In the genomic region with DNA sequence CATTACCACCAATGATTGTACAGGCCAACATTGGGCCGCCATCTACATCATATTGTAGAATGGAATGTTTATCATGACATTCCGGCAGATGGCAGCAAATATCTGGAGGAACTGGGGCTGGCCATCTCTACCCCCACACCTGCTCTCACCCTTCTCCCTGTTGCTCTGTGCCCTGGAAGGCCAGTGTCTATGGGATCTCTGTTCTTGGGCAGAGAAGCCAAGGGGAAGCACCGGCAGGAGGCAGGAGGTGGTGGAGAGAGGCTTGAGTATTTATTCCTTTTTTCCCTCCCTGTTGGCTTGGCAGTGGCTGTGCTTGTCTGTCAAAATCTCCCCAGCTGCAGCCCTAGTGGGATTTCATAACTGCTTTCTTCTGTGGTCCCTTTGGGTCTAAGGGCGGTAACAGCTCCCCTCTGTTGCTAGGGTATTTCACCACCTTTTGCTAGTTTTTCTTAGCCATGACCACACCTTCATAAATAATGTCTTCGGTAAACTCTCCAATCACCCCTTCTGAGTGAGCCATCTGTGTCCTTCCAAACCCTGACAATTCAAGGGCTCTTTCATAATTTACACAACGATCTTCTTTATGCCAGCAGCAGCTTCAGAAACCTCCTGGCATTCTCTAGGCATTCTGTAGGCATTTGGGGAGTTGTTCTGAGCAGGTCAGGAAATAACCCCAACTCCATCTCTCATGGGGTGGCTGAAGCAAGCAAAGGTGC, we compare ENCODE assay signal across 8 cellular contexts.
DNase-seq lines count a peak whose midpoint lies in the region; ATAC-seq and TF ChIP-seq lines count a peak whose summit lies in the region.
"Had no signal": no experiment of that assay in that cellular context is flagged by ENCODE, and none has a peak within 500 bp of the region (broad histone marks: within the 10 kb centered on the region; RNA-seq: fewer than 3 reads in every experiment).

No MANE protein-coding gene starts in this region.

- H3K27me3 ChIP-seq in WERI-Rb-1 (ENCODE audit: insufficient read depth, low read depth, severe bottlenecking), result no peaks in the 10 kb centered on the region
- peaks cover 0 to 44% (median 0%) of the 10 kb centered on the region in 9 donors for H3K27me3 ChIP-seq in heart left ventricle

- intact Hi-C loops in cardiac septum (cut with DNase I) (no loop called here), heart left ventricle (cut with DNase I) (no loop called here)

- peak; percentile 79 for DNase-seq in MV-4-11 (lab: John Stamatoyannopoulos, UW)
- DNase-seq in WERI-Rb-1, result peak; percentile 66
- peak; percentile 72 for DNase-seq in pons (ENCODE audit: low spot score)
- no peak for DNase-seq in activated gamma-delta T cell (lab: John Stamatoyannopoulos, UW)
- no peak for DNase-seq in cardiac septum (ENCODE audit: low spot score)
- DNase-seq in heart left ventricle, result no peak
- DNase-seq: T-helper 17 cell had no signal

- TF ChIP-seq CTCF in GM12875 (IDR thresholded peaks at IDR 0.05; ENCODE audit: borderline replicate concordance, insufficient read depth, low read depth, low read length) (peak; percentile 20; the same call in 1 of the 2 replicates), WERI-Rb-1 (IDR thresholded peaks at IDR 0.05; ENCODE audit: low read depth, low read length) (peak; percentile 68), heart left ventricle (IDR thresholded peaks at IDR 0.05) (no peak)

- H3K9me3 ChIP-seq in WERI-Rb-1 (ENCODE audit: severe bottlenecking) (peaks cover 3% of the 10 kb centered on the region), heart left ventricle (peaks cover 0 to 7% (median 0%) of the 10 kb centered on the region in 12 donors)

- H3K4me1 ChIP-seq in heart left ventricle, result no peaks in the 10 kb centered on the region

- no peak for ATAC-seq in heart left ventricle
- ATAC-seq: T-helper 17 cell had no signal

- H3K4me3 ChIP-seq in GM12875 (ENCODE audit: low read depth, low read length), result no peak overlapping the region
- no peak overlapping the region for H3K4me3 ChIP-seq in WERI-Rb-1 (ENCODE audit: low read depth, low read length)
- no peak overlapping the region for H3K4me3 ChIP-seq in heart left ventricle

- WGBS in heart left ventricle, 4 donors, result 59 to 75% (median 64%) methylated on average over 6 of the region's 6 CpGs

- H3K36me3 ChIP-seq in WERI-Rb-1, result no peaks in the 10 kb centered on the region
- no peaks in the 10 kb centered on the region for H3K36me3 ChIP-seq in heart left ventricle

- no peak for TF ChIP-seq POLR2A in heart left ventricle (IDR thresholded peaks at IDR 0.05)

- H3K27ac ChIP-seq in WERI-Rb-1 (no peak overlapping the region), heart left ventricle (no peak overlapping the region)

Comparison
In these comparisons a context has a peak if more than half of its experiments do, and no peak if none do; other contexts are left out.
1. CTCF ChIP-seq: peak in GM12875 (single experiment) and WERI-Rb-1 (single experiment); none in heart left ventricle (0 of 12).
2. DNase-seq: peak in MV-4-11 (single experiment), WERI-Rb-1 (single experiment) and pons (single experiment); none in activated gamma-delta T cell (single experiment), cardiac septum (single experiment) and heart left ventricle (0 of 5).